ENCODE assay signal across 25 cellular contexts in the genomic region with DNA sequence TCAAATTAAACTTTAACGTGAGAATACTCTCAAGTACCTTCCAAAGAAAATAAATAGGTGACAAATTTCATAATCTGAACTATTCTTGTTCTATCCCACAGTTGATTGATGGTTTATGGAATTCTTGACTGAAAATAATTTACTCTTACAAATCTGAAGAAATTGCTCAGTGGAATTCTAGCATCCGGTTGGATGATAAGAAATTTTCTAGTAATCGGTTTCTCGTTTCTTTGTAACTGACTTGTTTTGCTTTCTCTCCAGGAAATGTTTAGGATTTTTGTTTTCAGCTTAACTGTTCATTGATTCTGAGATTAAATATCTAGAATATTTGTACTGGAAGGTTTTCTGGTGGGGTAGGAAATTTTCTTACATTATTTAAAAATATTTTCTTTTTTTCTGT.
A peak's percentile ranks its signal among the peaks of the same experiment; 100 is the strongest.
DNase-seq lines count a peak whose midpoint lies in the region; ATAC-seq, FAIRE-seq and TF ChIP-seq lines count a peak whose summit lies in the region.
"Had no signal": no experiment of that assay in that cellular context is flagged by ENCODE, and none has a peak within 500 bp of the region (broad histone marks: within the 10 kb centered on the region; RNA-seq: fewer than 3 reads in every experiment).

No MANE protein-coding gene starts in this region.

- no peak for TF ChIP-seq CTCF in WTC11 (IDR thresholded peaks at IDR 0.05)
- TF ChIP-seq CTCF in fibroblast of the aortic adventitia (IDR thresholded peaks at IDR 0.05; ENCODE audit: insufficient read depth, low read length) = no peak
- no peak for TF ChIP-seq CTCF in left ventricle myocardium inferior (IDR thresholded peaks at IDR 0.05; ENCODE audit: borderline replicate concordance)

- H3K27me3 Mint-ChIP-seq in WTC11 (ENCODE audit: low read depth) = no peaks in the 10 kb centered on the region
- no peaks in the 10 kb centered on the region for H3K27me3 Mint-ChIP-seq in activated T-cell treated with anti-CD3 and anti-CD28 coated beads, Interleukin-2, amount 50 U/mL, for 24 hours
- H3K27me3 Mint-ChIP-seq: CD4-positive, alpha-beta memory T cell; CD4-positive, CD25-positive, alpha-beta regulatory T cell; CD8-positive, alpha-beta memory T cell had no signal

- H3K9me3 Mint-ChIP-seq in WTC11 = peaks cover 21% of the 10 kb centered on the region
- H3K9me3 Mint-ChIP-seq in activated T-cell treated with anti-CD3 and anti-CD28 coated beads, Interleukin-2, amount 50 U/mL, for 24 hours = peaks cover 7% of the 10 kb centered on the region

- CTCF ChIA-PET in WTC11 (lab: Charles Lee) = no interaction called here

- H3K36me3 Mint-ChIP-seq in WTC11 = peaks cover 15% of the 10 kb centered on the region
- no peaks in the 10 kb centered on the region for H3K36me3 Mint-ChIP-seq in activated T-cell treated with anti-CD3 and anti-CD28 coated beads, Interleukin-2, amount 50 U/mL, for 24 hours (ENCODE audit: low read depth)
- H3K36me3 Mint-ChIP-seq: CD14-positive monocyte; CD4-positive, alpha-beta memory T cell; CD4-positive, CD25-positive, alpha-beta regulatory T cell; CD8-positive, alpha-beta memory T cell had no signal

- H3K4me3 ChIP-seq in fibroblast of the aortic adventitia (ENCODE audit: low read depth, low read length) = no peak overlapping the region
- H3K4me3 ChIP-seq in small intestine (ENCODE audit: low read depth in 1 of 2, low read length in 2 of 2) = no peak overlapping the region
- no peak overlapping the region for H3K4me3 ChIP-seq in left ventricle myocardium inferior
- H3K4me3 ChIP-seq: BLaER1 had no signal

- peaks cover 8% of the 10 kb centered on the region for H3K4me1 Mint-ChIP-seq in WTC11
- no peaks in the 10 kb centered on the region for H3K4me1 Mint-ChIP-seq in activated T-cell treated with anti-CD3 and anti-CD28 coated beads, Interleukin-2, amount 50 U/mL, for 24 hours (ENCODE audit: low read depth)
- H3K4me1 Mint-ChIP-seq: CD14-positive monocyte; CD4-positive, alpha-beta memory T cell; CD4-positive, CD25-positive, alpha-beta regulatory T cell; CD8-positive, alpha-beta memory T cell had no signal

- intact Hi-C loops in left ventricle myocardium inferior (cut with micrococcal nuclease) = no loop called here

- H3K36me3 ChIP-seq in small intestine (ENCODE audit: control insufficient read depth in 2 of 2, insufficient read depth in 2 of 2, low read length in 2 of 2) = no peaks in the 10 kb centered on the region
- no peaks in the 10 kb centered on the region for H3K36me3 ChIP-seq in left ventricle myocardium inferior
- H3K36me3 ChIP-seq: BE2C, BLaER1 had no signal

- FAIRE-seq in endometrium (lab: Jason Lieb, UNC) = peak; percentile 62
- peak; percentile 61 for FAIRE-seq in small intestine (lab: Jason Lieb, UNC)
- FAIRE-seq: A204.1, D721Med, GM12891, GM19239 had no signal

- 86 to 87% (median 86%) methylated on average over 4 of the region's 4 CpGs for WGBS in small intestine, 3 donors

- DNase-seq in WTC11 (ENCODE audit: low spot score) (no peak), fibroblast of the aortic adventitia (ENCODE audit: low read depth) (peak; percentile 20), small intestine (no peak), COLO829 (ENCODE audit: low spot score) (no peak), left ventricle myocardium inferior (no peak)
- no peak for DNase-seq in activated T-cell treated with anti-CD3 and anti-CD28 coated beads, Interleukin-2, amount 50 U/mL, for 24 hours
- DNase-seq: 8988T; ACHN; C1 segment of cervical spinal cord; Caco-2; Calu3; CD4-positive, alpha-beta memory T cell; CD4-positive, CD25-positive, alpha-beta regulatory T cell; CD8-positive, alpha-beta memory T cell; DMS79 treated with DMSO at 0.1 percent for 48 hours; GF-D8 had no signal

- H3K27ac ChIP-seq in small intestine (ENCODE audit: low read depth in 1 of 2, low read length in 1 of 2) = no peak overlapping the region
- H3K27ac ChIP-seq in left ventricle myocardium inferior (replicated peaks) = no peak overlapping the region
- H3K27ac ChIP-seq: BLaER1 had no signal

- no peaks in the 10 kb centered on the region for H3K9me3 ChIP-seq in small intestine (ENCODE audit: control insufficient read depth, low read depth)
- peaks cover 15% of the 10 kb centered on the region for H3K9me3 ChIP-seq in left ventricle myocardium inferior (replicated peaks)
- H3K9me3 ChIP-seq: BLaER1, Caco-2 had no signal

- H3K4me1 ChIP-seq in small intestine (ENCODE audit: control insufficient read depth in 2 of 2, insufficient read depth in 1 of 2, low read depth in 1 of 2, low read length in 1 of 2) (no peaks in the 10 kb centered on the region), left ventricle myocardium inferior (no peaks in the 10 kb centered on the region)
- H3K4me1 ChIP-seq: BLaER1, Caco-2 had no signal

- POLR2A ChIA-PET in WTC11 (lab: Charles Lee) = no interaction called here

- H3K4me3 Mint-ChIP-seq in WTC11 = no peak overlapping the region
- no peak overlapping the region for H3K4me3 Mint-ChIP-seq in activated T-cell treated with anti-CD3 and anti-CD28 coated beads, Interleukin-2, amount 50 U/mL, for 24 hours
- H3K4me3 Mint-ChIP-seq: CD14-positive monocyte; CD4-positive, alpha-beta memory T cell; CD4-positive, CD25-positive, alpha-beta regulatory T cell; CD8-positive, alpha-beta memory T cell had no signal

- H3K27me3 ChIP-seq in small intestine (ENCODE audit: control insufficient read depth in 2 of 2, insufficient read depth in 2 of 2, low read length in 2 of 2) = no peaks in the 10 kb centered on the region
- H3K27me3 ChIP-seq in left ventricle myocardium inferior (ENCODE audit: low read depth) = no peaks in the 10 kb centered on the region
- H3K27me3 ChIP-seq: BE2C, BLaER1 had no signal

- H3K27ac Mint-ChIP-seq in WTC11 = peak overlapping the region; percentile 9; the same call in 1 of the 2 replicates
- H3K27ac Mint-ChIP-seq in activated T-cell treated with anti-CD3 and anti-CD28 coated beads, Interleukin-2, amount 50 U/mL, for 24 hours = no peak overlapping the region
- H3K27ac Mint-ChIP-seq: CD14-positive monocyte; CD4-positive, alpha-beta memory T cell; CD4-positive, CD25-positive, alpha-beta regulatory T cell; CD8-positive, alpha-beta memory T cell had no signal

- no peak for ATAC-seq in WTC11
- ATAC-seq in GM19463 (IDR thresholded peaks at IDR 0.05; ENCODE audit: unreplicated experiment) = no peak

TF ChIP-seq in WTC11, 78 proteins besides CTCF, POLR2A, EP300 and RAD21 (continues in another document):
- TF ChIP-seq AR (CRISPR knock-in tag; IDR thresholded peaks at IDR 0.05) (no peak), SMAD3 (CRISPR knock-in tag; IDR thresholded peaks at IDR 0.05; ENCODE audit: borderline replicate concordance) (no peak), ZNF138 (CRISPR knock-in tag; conservative IDR thresholded peaks at IDR 0.05) (no peak), ZNF423 (CRISPR knock-in tag; IDR thresholded peaks at IDR 0.05) (no peak), MYBL2 (CRISPR knock-in tag; IDR thresholded peaks at IDR 0.05) (no peak), STAT6 (CRISPR knock-in tag; conservative IDR thresholded peaks at IDR 0.05; ENCODE audit: low read depth) (no peak), ETV6 (CRISPR knock-in tag; IDR thresholded peaks at IDR 0.05) (no peak)
- TF ChIP-seq, protein P1, sequence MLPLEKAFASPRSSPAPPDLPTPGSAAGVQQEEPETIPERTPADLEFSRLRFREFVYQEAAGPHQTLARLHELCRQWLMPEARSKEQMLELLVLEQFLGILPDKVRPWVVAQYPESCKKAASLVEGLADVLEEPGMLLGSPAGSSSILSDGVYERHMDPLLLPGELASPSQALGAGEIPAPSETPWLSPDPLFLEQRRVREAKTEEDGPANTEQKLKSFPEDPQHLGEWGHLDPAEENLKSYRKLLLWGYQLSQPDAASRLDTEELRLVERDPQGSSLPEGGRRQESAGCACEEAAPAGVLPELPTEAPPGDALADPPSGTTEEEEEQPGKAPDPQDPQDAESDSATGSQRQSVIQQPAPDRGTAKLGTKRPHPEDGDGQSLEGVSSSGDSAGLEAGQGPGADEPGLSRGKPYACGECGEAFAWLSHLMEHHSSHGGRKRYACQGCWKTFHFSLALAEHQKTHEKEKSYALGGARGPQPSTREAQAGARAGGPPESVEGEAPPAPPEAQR (CRISPR knock-in tag; IDR thresholded peaks at IDR 0.05) = no peak
